In the genomic region with DNA sequence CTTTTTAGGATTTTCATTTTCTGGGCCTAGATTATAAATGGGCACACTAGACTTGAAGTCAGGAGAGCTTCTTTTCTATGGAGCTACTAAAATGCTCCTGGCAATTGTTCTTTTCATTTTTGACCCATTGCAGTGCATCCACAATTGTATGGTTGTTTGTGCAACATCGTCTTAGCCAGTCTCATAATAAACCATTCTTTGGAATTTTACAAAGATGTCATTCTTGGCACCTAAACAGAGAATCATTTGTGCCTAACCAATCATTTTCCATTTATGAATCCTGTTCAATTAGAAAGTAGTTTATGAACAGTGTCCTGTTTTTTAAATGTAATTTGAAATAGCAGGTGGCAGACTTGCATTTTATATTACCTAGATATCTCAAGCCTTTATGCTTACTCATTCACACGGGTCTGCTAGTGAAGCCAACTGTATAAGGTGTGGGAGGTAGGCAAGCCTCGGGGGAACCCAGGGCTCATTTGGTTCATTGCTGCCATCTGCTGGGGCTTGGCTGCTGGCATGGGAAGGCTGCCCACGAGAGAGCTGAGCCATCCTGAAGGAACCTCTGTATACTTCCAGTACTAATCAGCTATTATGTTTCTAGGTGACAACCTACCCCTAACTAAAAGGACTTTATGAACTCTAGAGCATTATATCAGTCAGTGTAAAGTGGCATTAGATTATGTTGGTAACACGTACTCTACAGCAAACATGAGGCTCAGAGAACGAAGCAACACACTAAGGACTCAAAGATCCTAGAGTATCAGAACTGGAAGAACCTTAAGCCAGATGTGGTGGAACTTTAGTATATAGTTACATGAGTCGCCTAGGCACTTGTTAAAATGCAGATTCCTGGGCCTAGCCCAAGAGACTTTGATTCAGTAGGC, we compare ENCODE assay signal across 9 cellular contexts. TPM values are rescaled to one million over a fixed set of nuclear protein-coding genes. Genes with fewer than 3 reads are reported as not detected.
DNase-seq lines count a peak whose midpoint lies in the region; ATAC-seq and TF ChIP-seq lines count a peak whose summit lies in the region.
"Had no signal": no experiment of that assay in that cellular context is flagged by ENCODE, and none has a peak within 500 bp of the region (broad histone marks: within the 10 kb centered on the region; RNA-seq: fewer than 3 reads in every experiment).

No MANE protein-coding gene starts in this region.

- H3K9me3 ChIP-seq in esophagus muscularis mucosa, result no peaks in the 10 kb centered on the region

- H3K4me3 Mint-ChIP-seq in nephron progenitor cell, result no peak overlapping the region

- TF ChIP-seq EP300 in esophagus muscularis mucosa (IDR thresholded peaks at IDR 0.05), result no peak

- H3K36me3 Mint-ChIP-seq in nephron progenitor cell (ENCODE audit: low read depth), result peaks cover 29% of the 10 kb centered on the region

- peaks cover 0 to 23% (median 12%) of the 10 kb centered on the region in 4 donors for H3K36me3 ChIP-seq in esophagus muscularis mucosa

- intact Hi-C loops in esophagus muscularis mucosa (cut with DNase I), result loop anchor here (1.0 to 2.0 kb wide), 2 partner anchors 86 to 233 kb away; no protein-coding TSS in a partner anchor

- peak; percentile 78 for ATAC-seq in HG03045 (IDR thresholded peaks at IDR 0.05; ENCODE audit: unreplicated experiment)

- no peak for TF ChIP-seq POLR2A in esophagus muscularis mucosa (IDR thresholded peaks at IDR 0.05; ENCODE audit: low read depth)

- no peak overlapping the region for H3K27ac ChIP-seq in esophagus muscularis mucosa (replicated peaks in 1 of 4)
- H3K27ac ChIP-seq in substantia nigra (ENCODE audit: low read depth, low read length, poor library complexity, severe bottlenecking), result peak overlapping the region; percentile 68
- H3K27ac ChIP-seq: BLaER1 had no signal

- H3K4me3 ChIP-seq in esophagus muscularis mucosa, result no peak overlapping the region
- H3K4me3 ChIP-seq: BLaER1 had no signal

- H3K27me3 Mint-ChIP-seq in nephron progenitor cell (ENCODE audit: low read depth, poor library complexity), result peaks cover 3% of the 10 kb centered on the region

- peaks cover 9% of the 10 kb centered on the region for H3K9me3 Mint-ChIP-seq in nephron progenitor cell

- no peaks in the 10 kb centered on the region for H3K27me3 ChIP-seq in esophagus muscularis mucosa
- H3K27me3 ChIP-seq: BLaER1 had no signal

- TF ChIP-seq CTCF in esophagus muscularis mucosa (IDR thresholded peaks at IDR 0.05) (peak; percentile 74 to 85 (median 83)), nephron progenitor cell (IDR thresholded peaks at IDR 0.05) (peak; percentile 46)

- no peak overlapping the region for H3K27ac Mint-ChIP-seq in nephron progenitor cell

- DNase-seq in NCI-H510A treated with DMSO at 0.1 percent for 48 hours (lab: John Stamatoyannopoulos, UW), result peak; percentile 9
- DNase-seq in NCI-H510A (lab: John Stamatoyannopoulos, UW), result no peak
- peak; percentile 12 for DNase-seq in NCI-H345 treated with DMSO at 0.1 percent for 48 hours (lab: John Stamatoyannopoulos, UW; ENCODE audit: unreplicated experiment)
- peak; percentile 18 for DNase-seq in activated CD8-positive, alpha-beta memory T cell treated with anti-CD3 and anti-CD28 coated beads, Interleukin-2, amount 50 U/mL, for 24 hours (ENCODE audit: extremely low read depth)
- DNase-seq in esophagus muscularis mucosa (ENCODE audit: extremely low spot score), result no peak
- DNase-seq in nephron progenitor cell, result peak; percentile 45
- DNase-seq in substantia nigra (lab: John Stamatoyannopoulos, UW), result peak; percentile 5 to 87 (median 67)

- peaks cover 4% of the 10 kb centered on the region for H3K4me1 Mint-ChIP-seq in nephron progenitor cell

- 48% methylated on average over 7 of the region's 7 CpGs for WGBS in esophagus muscularis mucosa

- H3K4me1 ChIP-seq in esophagus muscularis mucosa, result peaks cover 0 to 18% (median 8%) of the 10 kb centered on the region in 4 donors

RNA-seq across cellular contexts. Expression of a gene that starts 60.0 kb away (rescaled TPM):
- 1,000 to 10,000 TPM; 1,985 to 5,244 (median 2,921) TPM for total RNA-seq in esophagus muscularis mucosa

Comparison
In these comparisons a context has a peak if more than half of its experiments do, and no peak if none do; other contexts are left out.
1. DNase-seq: peak in NCI-H510A treated with DMSO at 0.1 percent for 48 hours (single experiment), NCI-H345 treated with DMSO at 0.1 percent for 48 hours (single experiment), activated CD8-positive, alpha-beta memory T cell treated with anti-CD3 and anti-CD28 coated beads, Interleukin-2, amount 50 U/mL, for 24 hours (single experiment), nephron progenitor cell (single experiment) and substantia nigra (49 of 49); none in NCI-H510A (single experiment) and esophagus muscularis mucosa (single experiment).